8 cellular contexts compared by ENCODE assay signal in genomic region chr2:55282110-55282917, GRCh38. TPM values are rescaled to one million over a fixed set of nuclear protein-coding genes. Genes with fewer than 3 reads are reported as not detected.
DNase-seq lines count a peak whose midpoint lies in the region; ATAC-seq and TF ChIP-seq lines count a peak whose summit lies in the region.

No MANE protein-coding gene starts in this region.

- H3K4me1 ChIP-seq in gastrocnemius medialis: peaks cover 0 to 10% of the 10 kb centered on the region in 2 donors

- H3K27me3 ChIP-seq in gastrocnemius medialis: no peaks in the 10 kb centered on the region

- H3K4me3 ChIP-seq in gastrocnemius medialis: peak overlapping the region; percentile 65 to 91 (median 77)

- intact Hi-C loops in gastrocnemius medialis (cut with DNase I; ENCODE audit: low total_unique reads): loop anchor here (5.0 kb wide), 1 partner anchor 135 kb away; the partner anchor contains the start of gene CCDC88A

- in situ Hi-C loops in GM13977 (cut with MboI; ENCODE audit: low pct_unique_long_range_greater_than_20kb, low sequenced_read_pairs, unreplicated experiment) (no loop called here), gastrocnemius medialis (cut with MboI; ENCODE audit: low sequenced_read_pairs in 4 of 4) (no loop called here)

- H3K36me3 ChIP-seq in gastrocnemius medialis: no peaks in the 10 kb centered on the region

- peak; percentile 97 for ATAC-seq in HG02852 (IDR thresholded peaks at IDR 0.05; ENCODE audit: unreplicated experiment)
- peak; percentile 90 to 94 for ATAC-seq in gastrocnemius medialis

- DNase-seq in GM13977 (ENCODE audit: low spot score) (peak; percentile 85), NCI-H146 treated with DMSO at 0.1 percent for 48 hours (lab: John Stamatoyannopoulos, UW; ENCODE audit: unreplicated experiment) (peak; percentile 67), T1000 (lab: John Stamatoyannopoulos, UW) (peak; percentile 52), astrocyte of the hippocampus (ENCODE audit: low read depth, low spot score) (peak; percentile 93), iPS DF 19.7 (ENCODE audit: low read depth, low spot score) (peak; percentile 45), gastrocnemius medialis (peak; percentile 67 to 81), NCI-H446 treated with DMSO at 0.1 percent for 48 hours (lab: John Stamatoyannopoulos, UW) (no peak)

- peak; percentile 32 to 51 for TF ChIP-seq POLR2A in gastrocnemius medialis (IDR thresholded peaks at IDR 0.05)

- H3K27ac ChIP-seq in gastrocnemius medialis: peak overlapping the region; percentile 84 to 97 (median 88)

- TF ChIP-seq CTCF in GM13977 (IDR thresholded peaks at IDR 0.05; ENCODE audit: extremely low read depth, insufficient read depth, missing control alignments): no peak
- no peak for TF ChIP-seq CTCF in gastrocnemius medialis (IDR thresholded peaks at IDR 0.05 in 4 of 5, conservative IDR thresholded peaks at IDR 0.05 in 1 of 5)

- no peaks in the 10 kb centered on the region for H3K9me3 ChIP-seq in gastrocnemius medialis

RNA-seq across cellular contexts. Expression of gene MTIF2, which starts 13.3 kb away (rescaled TPM):
- 10 to 100 TPM; 23.0 to 42.5 (median 34.7) TPM for total RNA-seq in gastrocnemius medialis

RNA-seq across cellular contexts. Expression of gene RPS27A, which starts 49.8 kb away (rescaled TPM):
- total RNA-seq in gastrocnemius medialis: 1,000 to 10,000 TPM in 1 of 4 donors, 100 to 1,000 TPM in 3; 884 to 1,266 (median 965) TPM

RNA-seq across cellular contexts. Expression of gene CLHC1, which starts 50.2 kb away (rescaled TPM):
- total RNA-seq in gastrocnemius medialis: 1 to 10 TPM in 1 of 4 donors, under 1 TPM in 2, not detected in 1; 0.46 to 4.9 (median 0.85) TPM
